Comparison of ENCODE assay signal across 13 cellular contexts in genomic region chr6:16237242-16237641, GRCh38. TPM values are rescaled to one million over a fixed set of nuclear protein-coding genes. Genes with fewer than 3 reads are reported as not detected.
DNase-seq lines count a peak whose midpoint lies in the region; ATAC-seq, FAIRE-seq and TF ChIP-seq lines count a peak whose summit lies in the region.
"Had no signal": no experiment of that assay in that cellular context is flagged by ENCODE, and none has a peak within 500 bp of the region (broad histone marks: within the 10 kb centered on the region; RNA-seq: fewer than 3 reads in every experiment).

No MANE protein-coding gene starts in this region.

- no peaks in the 10 kb centered on the region for H3K9me3 Mint-ChIP-seq in activated naive CD8-positive, alpha-beta T cell treated with anti-CD3 and anti-CD28 coated beads, Interleukin-2, amount 50 U/mL, for 24 hours
- no peaks in the 10 kb centered on the region for H3K9me3 Mint-ChIP-seq in nephron

- no peak for TF ChIP-seq RAD21 in HepG2 (CRISPR knock-in tag; IDR thresholded peaks at IDR 0.05)

- CTCF ChIA-PET in HepG2 (lab: Yijun Ruan, JAX; ENCODE audit: low intra/inter-chr PET ratio, low total read pairs), result no interaction called here

- TF ChIP-seq EP300 in HepG2 (IDR thresholded peaks at IDR 0.05; ENCODE audit: low read depth in 2 of 2, low read length in 2 of 2), result no peak
- TF ChIP-seq EP300 in HepG2 (CRISPR knock-in tag; IDR thresholded peaks at IDR 0.05; ENCODE audit: borderline replicate concordance), result no peak

- TF ChIP-seq CTCF in HepG2 (CRISPR knock-in tag; IDR thresholded peaks at IDR 0.05) (no peak), right lobe of liver (IDR thresholded peaks at IDR 0.05) (no peak), nephron (IDR thresholded peaks at IDR 0.05; ENCODE audit: unreplicated experiment in 3 of 3) (no peak), vagina (IDR thresholded peaks at IDR 0.05) (no peak)

- no peak overlapping the region for H3K27ac Mint-ChIP-seq in activated naive CD8-positive, alpha-beta T cell treated with anti-CD3 and anti-CD28 coated beads, Interleukin-2, amount 50 U/mL, for 24 hours
- H3K27ac Mint-ChIP-seq in nephron, result peak overlapping the region; percentile 24 to 68 (median 67)

- ATAC-seq in HepG2 (no peak), right lobe of liver (no peak)
- no peak for ATAC-seq in activated naive CD8-positive, alpha-beta T cell treated with anti-CD3 and anti-CD28 coated beads, Interleukin-2, amount 50 U/mL, for 24 hours

- no peaks in the 10 kb centered on the region for H3K36me3 ChIP-seq in HepG2 (replicated peaks in 1 of 2; ENCODE audit: control insufficient read depth in 1 of 2, insufficient read depth in 2 of 2, low read length in 2 of 2)
- H3K36me3 ChIP-seq in right lobe of liver, result no peaks in the 10 kb centered on the region
- no peaks in the 10 kb centered on the region for H3K36me3 ChIP-seq in vagina
- no peaks in the 10 kb centered on the region for H3K36me3 ChIP-seq in H7 (replicated peaks; ENCODE audit: control insufficient read depth, insufficient read depth, low read length)
- H3K36me3 ChIP-seq: HAP-1 had no signal

- H3K9me3 ChIP-seq in HepG2 (ENCODE audit: low read length), result no peaks in the 10 kb centered on the region
- no peaks in the 10 kb centered on the region for H3K9me3 ChIP-seq in right lobe of liver
- no peaks in the 10 kb centered on the region for H3K9me3 ChIP-seq in vagina
- H3K9me3 ChIP-seq: HAP-1 had no signal

- H3K27me3 Mint-ChIP-seq in activated naive CD8-positive, alpha-beta T cell treated with anti-CD3 and anti-CD28 coated beads, Interleukin-2, amount 50 U/mL, for 24 hours, result peaks cover 48% of the 10 kb centered on the region
- H3K27me3 Mint-ChIP-seq in nephron (ENCODE audit: low read depth), result peaks cover 24% of the 10 kb centered on the region

- no peak overlapping the region for H3K4me3 ChIP-seq in HepG2 (replicated peaks in 1 of 3; ENCODE audit: insufficient read depth in 1 of 3, low read depth in 2 of 3, low read length in 3 of 3)
- no peak overlapping the region for H3K4me3 ChIP-seq in right lobe of liver
- H3K4me3 ChIP-seq in vagina, result no peak overlapping the region
- H3K4me3 ChIP-seq in H7 (ENCODE audit: insufficient read depth, low read depth, low read length), result no peak overlapping the region

- H3K36me3 Mint-ChIP-seq in activated naive CD8-positive, alpha-beta T cell treated with anti-CD3 and anti-CD28 coated beads, Interleukin-2, amount 50 U/mL, for 24 hours (ENCODE audit: low read depth), result no peaks in the 10 kb centered on the region
- H3K36me3 Mint-ChIP-seq in nephron (ENCODE audit: low read depth), result no peaks in the 10 kb centered on the region

- peak overlapping the region; percentile 61 for H3K4me3 Mint-ChIP-seq in activated naive CD8-positive, alpha-beta T cell treated with anti-CD3 and anti-CD28 coated beads, Interleukin-2, amount 50 U/mL, for 24 hours
- peak overlapping the region; percentile 77 to 82 (median 77) for H3K4me3 Mint-ChIP-seq in nephron

- POLR2A ChIA-PET in HepG2 (lab: Yijun Ruan, JAX), result no interaction called here

- in situ Hi-C loops in HepG2 (cut with HindIII; ENCODE audit: extremely low pct_ligation_motif_present, low pct_unique_long_range_greater_than_20kb), result no loop called here

- peaks cover 12% of the 10 kb centered on the region for H3K4me1 ChIP-seq in HepG2 (ENCODE audit: insufficient read depth, low read length)
- H3K4me1 ChIP-seq in right lobe of liver, result peaks cover 0 to 26% (median 3%) of the 10 kb centered on the region in 4 donors
- H3K4me1 ChIP-seq in vagina, result peaks cover 24% of the 10 kb centered on the region

- no peaks in the 10 kb centered on the region for H3K79me2 ChIP-seq in HepG2 (ENCODE audit: insufficient read depth, low read length)

- peaks cover 24% of the 10 kb centered on the region for H3K4me1 Mint-ChIP-seq in activated naive CD8-positive, alpha-beta T cell treated with anti-CD3 and anti-CD28 coated beads, Interleukin-2, amount 50 U/mL, for 24 hours
- peaks cover 49% of the 10 kb centered on the region for H3K4me1 Mint-ChIP-seq in nephron

- intact Hi-C loops in HepG2 (cut with micrococcal nuclease; ENCODE audit: unreplicated experiment) (no loop called here), right lobe of liver (cut with DNase I) (no loop called here), vagina (cut with DNase I) (no loop called here)

- H3K4me2 ChIP-seq in HepG2 (ENCODE audit: low read depth, low read length), result no peak overlapping the region

- H4K20me1 ChIP-seq in HepG2 (ENCODE audit: insufficient read depth, low read length), result no peaks in the 10 kb centered on the region

- TF ChIP-seq POLR2A in HepG2 (IDR thresholded peaks at IDR 0.05; ENCODE audit: insufficient read depth in 1 of 2, low read depth in 2 of 2, low read length in 2 of 2), result no peak
- TF ChIP-seq POLR2A in right lobe of liver (IDR thresholded peaks at IDR 0.05), result no peak
- no peak for TF ChIP-seq POLR2A in vagina (IDR thresholded peaks at IDR 0.05)

- FAIRE-seq in HepG2 (lab: Jason Lieb, UNC), result no peak

- BruUV-seq in HepG2 (replicated peaks; lab: Mats Ljungman, UMichigan), result no TSS peak

- H3K27me3 ChIP-seq in HepG2 (ENCODE audit: control insufficient read depth in 1 of 2, insufficient read depth in 2 of 2, low read length in 2 of 2) (peaks cover 9 to 58% of the 10 kb centered on the region in 2 experiments), right lobe of liver (no peaks in the 10 kb centered on the region), vagina (no peaks in the 10 kb centered on the region), H7 (ENCODE audit: control insufficient read depth, insufficient read depth, low read length) (peaks cover 38% of the 10 kb centered on the region)

- no peak overlapping the region for H3K9ac ChIP-seq in HepG2 (ENCODE audit: insufficient read depth, low read depth, low read length)

- 46% methylated on average over 7 of the region's 7 CpGs for WGBS in HepG2 (ENCODE audit: low lambda C conversion rate)
- WGBS in right lobe of liver (ENCODE audit: insufficient coverage, low coverage, low lambda C conversion rate, missing lambda C conversion rate), result 77% methylated on average over 7 of the region's 7 CpGs

- no peak for DNase-seq in HepG2 (ENCODE audit: low spot score)
- DNase-seq in right lobe of liver, result no peak
- no peak for DNase-seq in activated naive CD8-positive, alpha-beta T cell treated with anti-CD3 and anti-CD28 coated beads, Interleukin-2, amount 50 U/mL, for 24 hours
- no peak for DNase-seq in vagina (ENCODE audit: extremely low spot score in 2 of 2)
- no peak for DNase-seq in ecto neural progenitor cell (ENCODE audit: low spot score)
- DNase-seq in H7, result no peak
- DNase-seq in NK-92 (lab: John Stamatoyannopoulos, UW; ENCODE audit: unreplicated experiment), result no peak
- DNase-seq: activated CD4-positive, alpha-beta T cell treated with anti-CD3 and anti-CD28 coated beads for 4 hours; C1 segment of cervical spinal cord; NCI-H2171 treated with DMSO at 0.1 percent for 48 hours; stimulated activated naive CD4-positive, alpha-beta T cell treated with Interleukin-2 at 50 U/mL for 16 hours had no signal

- H3K27ac ChIP-seq in HepG2 (ENCODE audit: extremely low read length, insufficient read depth, low read length) (no peak overlapping the region), right lobe of liver (no peak overlapping the region), vagina (peak overlapping the region; percentile 47)

- H2AFZ ChIP-seq in HepG2 (ENCODE audit: low read length), result no peak overlapping the region

TF ChIP-seq in HepG2, 621 proteins besides CTCF, POLR2A, EP300 and RAD21 (continues in another document):
- TF ChIP-seq DRAP1 (CRISPR knock-in tag; IDR thresholded peaks at IDR 0.05), result no peak
- no peak for TF ChIP-seq ZNF33B (CRISPR knock-in tag; IDR thresholded peaks at IDR 0.05)
- TF ChIP-seq ELF3 (CRISPR knock-in tag; IDR thresholded peaks at IDR 0.05), result no peak
- TF ChIP-seq YEATS2 (CRISPR knock-in tag; IDR thresholded peaks at IDR 0.05; ENCODE audit: borderline replicate concordance), result no peak
- TF ChIP-seq ZNF629 (CRISPR knock-in tag; conservative IDR thresholded peaks at IDR 0.05), result 0 out of 2 replicates have a peak, but pooled peaks have one; percentile 34
- no peak for TF ChIP-seq ZFY (CRISPR knock-in tag; IDR thresholded peaks at IDR 0.05)
- no peak for TF ChIP-seq GFI1 (CRISPR knock-in tag; IDR thresholded peaks at IDR 0.05; ENCODE audit: borderline replicate concordance)

RNA-seq across cellular contexts. Expression of gene GMPR, which starts 1.1 kb away (rescaled TPM):
- total RNA-seq in HepG2 (2016; rRNA removed; fragmentation: Illumina TruSeq; extraction: Trizol), result not detected in 2 replicates
- not detected in 2 replicates for total RNA-seq in HepG2 (2016; cell fraction: cytosol; rRNA removed; fragmentation: Illumina TruSeq; extraction: Trizol; ENCODE audit: low read depth)
- total RNA-seq in HepG2 (2016; cell fraction: insoluble cytoplasmic fraction; rRNA removed; fragmentation: Illumina TruSeq; extraction: Trizol), result not detected in 2 replicates
- not detected in 2 replicates for total RNA-seq in HepG2 (2016; cell fraction: membrane; rRNA removed; fragmentation: Illumina TruSeq; extraction: Trizol)
- not detected in 2 replicates for total RNA-seq in HepG2 (2016; cell fraction: nucleus; rRNA removed; fragmentation: Illumina TruSeq; extraction: Trizol)
- polyA plus RNA-seq in HepG2 (2011; rRNA removed), result not detected in 2 replicates
- not detected in 2 replicates for polyA plus RNA-seq in HepG2 (2011; cell fraction: cytosol; rRNA removed)
- polyA plus RNA-seq in HepG2 (2011; cell fraction: nucleus; rRNA removed), result not detected in 2 replicates
- polyA plus RNA-seq in HepG2 (2012), result 0.20 TPM in 1 of 2 replicates, not detected in the other
- not detected in 2 replicates for polyA plus RNA-seq in HepG2 (2016; cell fraction: cytosol; fragmentation: Illumina TruSeq; extraction: Trizol; ENCODE audit: low read depth)
- polyA plus RNA-seq in HepG2 (2016; cell fraction: insoluble cytoplasmic fraction; fragmentation: Illumina TruSeq; extraction: Trizol; ENCODE audit: low read depth), result not detected in 2 replicates
- not detected in 2 replicates for polyA plus RNA-seq in HepG2 (2016; cell fraction: membrane; fragmentation: Illumina TruSeq; extraction: Trizol; ENCODE audit: low read depth)
- polyA plus RNA-seq in HepG2 (2016; cell fraction: nucleus; fragmentation: Illumina TruSeq; extraction: Trizol; ENCODE audit: insufficient read depth, low read depth), result not detected in 2 replicates
- 0.60 and 1.2 TPM in 2 replicates for polyA minus RNA-seq in HepG2 (2011; rRNA and poly(A)+ RNA removed; ENCODE audit: low replicate concordance)
- not detected in 2 replicates for polyA minus RNA-seq in HepG2 (2011; cell fraction: cytosol; rRNA and poly(A)+ RNA removed)
- not detected in 2 replicates for polyA minus RNA-seq in HepG2 (2011; cell fraction: nucleus; rRNA and poly(A)+ RNA removed)
- total RNA-seq in right lobe of liver, result 1 to 10 TPM; 3.7 to 6.5 (median 4.9) TPM
- total RNA-seq in vagina, result 2.0 TPM
- total RNA-seq in H7 (2014; rRNA removed; shearing (Covaris generic)), result 1.4 and 5.1 TPM in 2 replicates
